ENCODE assay signal across 16 cellular contexts in the genomic region with DNA sequence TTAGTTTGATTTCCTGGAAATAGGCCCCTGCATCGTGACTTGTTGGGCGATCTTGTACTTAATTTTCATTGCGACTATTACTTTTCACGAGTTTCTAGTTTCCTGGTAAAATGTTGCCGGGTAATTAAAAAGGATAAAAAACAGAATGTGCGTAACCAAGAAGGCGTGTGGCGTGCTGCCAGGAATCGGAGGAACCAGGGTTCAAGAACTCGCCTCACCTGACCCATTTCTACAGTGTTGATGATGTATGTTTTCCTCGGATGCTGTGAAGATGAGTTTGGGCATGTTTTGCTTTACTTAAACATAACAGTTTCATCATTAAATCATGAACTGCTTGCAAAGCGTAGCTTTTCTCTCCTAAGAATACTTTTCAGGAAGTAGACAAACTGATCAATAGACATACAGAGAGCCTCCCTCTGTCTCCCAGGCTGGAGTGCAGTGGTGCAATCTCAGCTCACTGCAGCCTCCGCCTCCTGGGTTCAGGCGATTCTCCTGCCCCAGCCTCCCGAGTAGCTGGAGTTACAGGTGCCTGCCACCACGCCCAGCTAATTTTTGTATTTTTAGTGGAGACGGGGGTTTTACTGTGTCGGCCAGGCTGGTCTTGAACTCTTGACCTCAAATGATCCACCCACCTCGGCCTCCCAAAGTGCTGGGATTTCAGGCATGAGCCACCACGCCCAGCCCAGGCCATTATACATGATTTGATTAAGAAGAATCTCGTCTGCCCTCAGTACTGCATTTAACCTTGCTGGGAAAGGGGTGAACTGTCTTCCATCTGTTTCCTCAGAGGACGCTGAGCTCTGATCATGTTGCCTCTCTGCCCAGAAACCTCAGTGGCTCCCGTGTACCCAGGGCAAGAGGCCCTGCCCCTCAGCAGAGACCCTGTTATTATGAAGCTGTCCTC. TPM values are rescaled to one million over a fixed set of nuclear protein-coding genes. Genes with fewer than 3 reads are reported as not detected.
A peak's percentile ranks its signal among the peaks of the same experiment; 100 is the strongest.
DNase-seq lines count a peak whose midpoint lies in the region; ATAC-seq and TF ChIP-seq lines count a peak whose summit lies in the region.
"Had no signal": no experiment of that assay in that cellular context is flagged by ENCODE, and none has a peak within 500 bp of the region (broad histone marks: within the 10 kb centered on the region; RNA-seq: fewer than 3 reads in every experiment).

No MANE protein-coding gene starts in this region.

- H3K79me1 ChIP-seq in neuronal stem cell (ENCODE audit: low read depth, low read length), result peaks cover 8% of the 10 kb centered on the region

- no CpG with 5 or more reads among the region's 23 CpGs for WGBS in neuronal stem cell (ENCODE audit: extremely low coverage in 2 of 2, insufficient read length in 2 of 2, insufficient replicate concordance in 1 of 2), 2 donors

- H3K36me3 Mint-ChIP-seq in brain, result peaks cover 28% of the 10 kb centered on the region
- peaks cover 0 to 39% (median 0%) of the 10 kb centered on the region in 3 donors for H3K36me3 Mint-ChIP-seq in naive thymus-derived CD8-positive, alpha-beta T cell

- H3K9ac ChIP-seq in neuronal stem cell (ENCODE audit: low read depth, low read length, poor library complexity), result no peak overlapping the region

- peak overlapping the region; percentile 48 to 84 for H3K27ac ChIP-seq in right atrium auricular region
- no peak overlapping the region for H3K27ac ChIP-seq in neuronal stem cell (replicated peaks; ENCODE audit: low read length)

- no peak overlapping the region for H2BK15ac ChIP-seq in neuronal stem cell (ENCODE audit: low read length)

- intact Hi-C loops in left cardiac atrium (cut with DNase I), result no loop called here

- no peak overlapping the region for H3K4me2 ChIP-seq in neuronal stem cell (ENCODE audit: insufficient read depth, low read length, poor library complexity, severe bottlenecking)

- H2AFZ ChIP-seq in neuronal stem cell (ENCODE audit: low read length), result no peak overlapping the region

- no peaks in the 10 kb centered on the region for H3K27me3 Mint-ChIP-seq in brain
- no peaks in the 10 kb centered on the region for H3K27me3 Mint-ChIP-seq in naive thymus-derived CD8-positive, alpha-beta T cell
- H3K27me3 Mint-ChIP-seq: activated naive CD8-positive, alpha-beta T cell treated with anti-CD3 and anti-CD28 coated beads, Interleukin-2, amount 10 ng/mL, durations not matched to agents 7 days and 5 days had no signal

- H2BK12ac ChIP-seq in neuronal stem cell (ENCODE audit: low read length), result no peak overlapping the region

- TF ChIP-seq CTCF in right atrium auricular region (IDR thresholded peaks at IDR 0.05) (no peak), brain (conservative IDR thresholded peaks at IDR 0.05) (no peak)

- ATAC-seq in left cardiac atrium, result no peak
- ATAC-seq in naive thymus-derived CD8-positive, alpha-beta T cell, result no peak
- ATAC-seq: activated CD4-positive, CD25-positive, alpha-beta regulatory T cell treated with anti-CD3 and anti-CD28 coated beads, Interleukin-2, amount 50 U/mL, for 24 hours; mucosa of descending colon had no signal

- DNase-seq in right atrium auricular region (ENCODE audit: low spot score) (no peak), left cardiac atrium (no peak), NCI-H2171 (lab: John Stamatoyannopoulos, UW) (no peak), inferior parietal cortex (ENCODE audit: extremely low spot score) (no peak), neuronal stem cell (ENCODE audit: low spot score) (no peak), kidney tubule cell (ENCODE audit: low spot score) (no peak)
- no peak for DNase-seq in naive thymus-derived CD8-positive, alpha-beta T cell
- DNase-seq: activated naive CD8-positive, alpha-beta T cell treated with anti-CD3 and anti-CD28 coated beads, Interleukin-2, amount 10 ng/mL, durations not matched to agents 7 days and 5 days; DMS 273 treated with DMSO at 0.1 percent for 48 hours; glutamatergic neuron; mucosa of descending colon; NCI-H2029 treated with DMSO at 0.1 percent for 48 hours; NCI-H774; stimulated activated CD4-positive, alpha-beta T cell treated with anti-CD3 and anti-CD28 coated beads, Interleukin-15, amount 100 ng/mL, for 24 hours had no signal

- peak overlapping the region in 4 of 5 experiments; percentile 7 to 75 (median 47) for H3K4me3 Mint-ChIP-seq in brain
- H3K4me3 Mint-ChIP-seq in naive thymus-derived CD8-positive, alpha-beta T cell, result peak overlapping the region in 8 of 10 donors; percentile 12 to 66 (median 45)
- H3K4me3 Mint-ChIP-seq: activated naive CD8-positive, alpha-beta T cell treated with anti-CD3 and anti-CD28 coated beads, Interleukin-2, amount 10 ng/mL, durations not matched to agents 7 days and 5 days had no signal

- H2BK120ac ChIP-seq in neuronal stem cell (ENCODE audit: low read depth, low read length), result no peak overlapping the region

- H3K27ac Mint-ChIP-seq in brain, result peak overlapping the region; percentile 24 to 88 (median 80)
- H3K27ac Mint-ChIP-seq in naive thymus-derived CD8-positive, alpha-beta T cell, result peak overlapping the region in 8 of 10 donors; percentile 13 to 86 (median 55)
- H3K27ac Mint-ChIP-seq: activated naive CD8-positive, alpha-beta T cell treated with anti-CD3 and anti-CD28 coated beads, Interleukin-2, amount 10 ng/mL, durations not matched to agents 7 days and 5 days had no signal

- POLR2A ChIA-PET in naive thymus-derived CD8-positive, alpha-beta T cell (lab: Charles Lee), result interaction anchor here (0.9 to 1.4 kb wide), 3 partner anchors 14 to 49 kb away, joined by 3 to 4 read pairs (median 3); no protein-coding TSS in a partner anchor

- H3K27me3 ChIP-seq in right atrium auricular region (no peaks in the 10 kb centered on the region), neuronal stem cell (ENCODE audit: control insufficient read depth in 3 of 3, insufficient read depth in 3 of 3, low read depth in 1 of 3, low read length in 3 of 3) (no peaks in the 10 kb centered on the region)

- no peak overlapping the region for H3K4ac ChIP-seq in neuronal stem cell (ENCODE audit: low read length)

- H2AK5ac ChIP-seq in neuronal stem cell (ENCODE audit: low read depth, low read length), result no peak overlapping the region

- no peak overlapping the region for H3K14ac ChIP-seq in neuronal stem cell (ENCODE audit: low read length)

- H3K4me1 ChIP-seq in right atrium auricular region (peaks cover 0 to 67% of the 10 kb centered on the region in 2 donors), neuronal stem cell (ENCODE audit: control insufficient read depth in 2 of 2, insufficient read depth in 1 of 2, low read depth in 1 of 2, low read length in 2 of 2) (peaks cover 0 to 4% of the 10 kb centered on the region in 2 donors)

- no peak overlapping the region for H4K8ac ChIP-seq in neuronal stem cell (ENCODE audit: low read depth, low read length)

- H3K36me3 ChIP-seq in right atrium auricular region, result no peaks in the 10 kb centered on the region
- H3K36me3 ChIP-seq in neuronal stem cell (replicated peaks in 1 of 2; ENCODE audit: control insufficient read depth in 2 of 2, insufficient read depth in 2 of 2, low read length in 2 of 2), result peaks cover 0 to 28% of the 10 kb centered on the region in 2 donors

- H4K91ac ChIP-seq in neuronal stem cell (ENCODE audit: low read depth, low read length, poor library complexity), result no peak overlapping the region

- peaks cover 0 to under 1% (median 0%) of the 10 kb centered on the region in 5 experiments for H3K9me3 Mint-ChIP-seq in brain
- no peaks in the 10 kb centered on the region for H3K9me3 Mint-ChIP-seq in naive thymus-derived CD8-positive, alpha-beta T cell
- H3K9me3 Mint-ChIP-seq: activated naive CD8-positive, alpha-beta T cell treated with anti-CD3 and anti-CD28 coated beads, Interleukin-2, amount 10 ng/mL, durations not matched to agents 7 days and 5 days had no signal

- H3K18ac ChIP-seq in neuronal stem cell (ENCODE audit: low read length), result no peak overlapping the region

- peaks cover 82% of the 10 kb centered on the region for H3K4me1 Mint-ChIP-seq in brain
- H3K4me1 Mint-ChIP-seq in naive thymus-derived CD8-positive, alpha-beta T cell, result peaks cover 43 to 82% (median 78%) of the 10 kb centered on the region in 4 donors

- no peak overlapping the region for H2BK5ac ChIP-seq in neuronal stem cell (ENCODE audit: low read length)

- H3K4me3 ChIP-seq in right atrium auricular region (no peak overlapping the region), neuronal stem cell (ENCODE audit: low read length in 2 of 2) (no peak overlapping the region)
- H3K4me3 ChIP-seq: mucosa of descending colon had no signal

- H3K9me3 ChIP-seq in right atrium auricular region, result no peaks in the 10 kb centered on the region
- H3K9me3 ChIP-seq in neuronal stem cell (replicated peaks in 1 of 2; ENCODE audit: control insufficient read depth in 2 of 2, insufficient read depth in 1 of 2, low read depth in 1 of 2, low read length in 2 of 2), result no peaks in the 10 kb centered on the region
- H3K9me3 ChIP-seq: mucosa of descending colon had no signal

- H3K23ac ChIP-seq in neuronal stem cell (ENCODE audit: low read depth, low read length, poor library complexity), result no peak overlapping the region

RNA-seq across cellular contexts. Expression of a gene that starts 9.1 kb away (rescaled TPM):
- total RNA-seq in right atrium auricular region (10 to 100 TPM; 19.4 to 24.8 TPM), left cardiac atrium (10 to 100 TPM; 17.5 to 22.1 TPM)
- 8.0 TPM for polyA plus RNA-seq in brain (ENCODE audit: insufficient read depth, low read depth, low replicate concordance)
- total RNA-seq in naive thymus-derived CD8-positive, alpha-beta T cell, result 10 to 100 TPM; 71.5 to 78.5 TPM
- polyA plus RNA-seq in naive thymus-derived CD8-positive, alpha-beta T cell, result 1 to 10 TPM; 2.3 to 5.6 (median 3.6) TPM
- 7.6 TPM for polyA plus RNA-seq in neuronal stem cell (2013, experiment 1 of 2)
- 8.2 TPM for polyA plus RNA-seq in neuronal stem cell (2013, experiment 2 of 2)
